In the genomic region with DNA sequence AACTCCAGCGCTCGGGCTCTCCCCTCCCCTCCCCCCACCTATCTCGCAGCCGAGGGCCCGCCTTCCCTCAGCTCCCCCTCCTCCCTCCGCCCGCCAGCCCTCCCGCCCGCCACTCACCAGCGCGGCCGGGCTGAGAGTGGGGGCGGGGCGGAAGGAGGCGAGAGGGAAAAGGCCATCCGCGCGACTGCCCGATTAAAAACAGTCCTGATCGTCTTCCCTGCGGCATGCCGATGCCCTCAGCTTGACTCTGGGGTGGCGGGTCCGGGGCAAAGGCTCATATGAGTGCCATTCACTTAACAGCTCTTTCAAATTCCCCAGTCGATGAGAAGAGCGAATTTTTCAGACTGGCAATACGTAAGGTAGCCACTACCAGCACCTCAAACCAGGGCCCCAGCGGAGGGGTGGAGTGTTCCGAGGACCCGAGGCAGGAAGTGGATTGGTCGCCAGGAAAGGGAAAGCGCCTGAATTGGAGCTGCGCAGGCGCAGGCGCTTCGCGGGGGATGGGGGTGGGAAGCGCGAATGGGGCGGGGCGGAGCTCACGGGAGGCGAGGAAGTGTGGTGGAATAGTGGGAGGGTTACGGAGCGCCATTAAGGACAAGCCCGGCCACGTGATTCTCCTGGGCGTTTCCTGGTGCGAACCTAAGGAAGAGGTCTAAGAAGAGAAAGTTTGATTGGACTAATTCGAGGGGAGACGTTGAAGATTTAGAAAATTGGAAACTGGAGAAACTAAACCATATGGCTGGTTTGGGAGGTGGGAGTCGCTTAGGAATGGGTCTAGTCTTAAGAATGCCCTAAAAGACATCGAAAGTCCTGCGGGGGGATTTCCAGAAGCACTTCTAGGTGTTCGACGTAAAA, we compare ENCODE assay signal across 1 cellular context.
TF ChIP-seq lines count a peak whose summit lies in the region.

A gene with protein sequence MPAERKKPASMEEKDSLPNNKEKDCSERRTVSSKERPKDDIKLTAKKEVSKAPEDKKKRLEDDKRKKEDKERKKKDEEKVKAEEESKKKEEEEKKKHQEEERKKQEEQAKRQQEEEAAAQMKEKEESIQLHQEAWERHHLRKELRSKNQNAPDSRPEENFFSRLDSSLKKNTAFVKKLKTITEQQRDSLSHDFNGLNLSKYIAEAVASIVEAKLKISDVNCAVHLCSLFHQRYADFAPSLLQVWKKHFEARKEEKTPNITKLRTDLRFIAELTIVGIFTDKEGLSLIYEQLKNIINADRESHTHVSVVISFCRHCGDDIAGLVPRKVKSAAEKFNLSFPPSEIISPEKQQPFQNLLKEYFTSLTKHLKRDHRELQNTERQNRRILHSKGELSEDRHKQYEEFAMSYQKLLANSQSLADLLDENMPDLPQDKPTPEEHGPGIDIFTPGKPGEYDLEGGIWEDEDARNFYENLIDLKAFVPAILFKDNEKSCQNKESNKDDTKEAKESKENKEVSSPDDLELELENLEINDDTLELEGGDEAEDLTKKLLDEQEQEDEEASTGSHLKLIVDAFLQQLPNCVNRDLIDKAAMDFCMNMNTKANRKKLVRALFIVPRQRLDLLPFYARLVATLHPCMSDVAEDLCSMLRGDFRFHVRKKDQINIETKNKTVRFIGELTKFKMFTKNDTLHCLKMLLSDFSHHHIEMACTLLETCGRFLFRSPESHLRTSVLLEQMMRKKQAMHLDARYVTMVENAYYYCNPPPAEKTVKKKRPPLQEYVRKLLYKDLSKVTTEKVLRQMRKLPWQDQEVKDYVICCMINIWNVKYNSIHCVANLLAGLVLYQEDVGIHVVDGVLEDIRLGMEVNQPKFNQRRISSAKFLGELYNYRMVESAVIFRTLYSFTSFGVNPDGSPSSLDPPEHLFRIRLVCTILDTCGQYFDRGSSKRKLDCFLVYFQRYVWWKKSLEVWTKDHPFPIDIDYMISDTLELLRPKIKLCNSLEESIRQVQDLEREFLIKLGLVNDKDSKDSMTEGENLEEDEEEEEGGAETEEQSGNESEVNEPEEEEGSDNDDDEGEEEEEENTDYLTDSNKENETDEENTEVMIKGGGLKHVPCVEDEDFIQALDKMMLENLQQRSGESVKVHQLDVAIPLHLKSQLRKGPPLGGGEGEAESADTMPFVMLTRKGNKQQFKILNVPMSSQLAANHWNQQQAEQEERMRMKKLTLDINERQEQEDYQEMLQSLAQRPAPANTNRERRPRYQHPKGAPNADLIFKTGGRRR (minus strand): TSS at position 13 of the 855 bp plus-strand sequence. CDS start 7,386 bp downstream, outside the sequence.

TF ChIP-seq in HEK293, 187 proteins besides CTCF, POLR2A, EP300 and RAD21 (continued from another document and continues in another):
- TF ChIP-seq, protein P1, sequence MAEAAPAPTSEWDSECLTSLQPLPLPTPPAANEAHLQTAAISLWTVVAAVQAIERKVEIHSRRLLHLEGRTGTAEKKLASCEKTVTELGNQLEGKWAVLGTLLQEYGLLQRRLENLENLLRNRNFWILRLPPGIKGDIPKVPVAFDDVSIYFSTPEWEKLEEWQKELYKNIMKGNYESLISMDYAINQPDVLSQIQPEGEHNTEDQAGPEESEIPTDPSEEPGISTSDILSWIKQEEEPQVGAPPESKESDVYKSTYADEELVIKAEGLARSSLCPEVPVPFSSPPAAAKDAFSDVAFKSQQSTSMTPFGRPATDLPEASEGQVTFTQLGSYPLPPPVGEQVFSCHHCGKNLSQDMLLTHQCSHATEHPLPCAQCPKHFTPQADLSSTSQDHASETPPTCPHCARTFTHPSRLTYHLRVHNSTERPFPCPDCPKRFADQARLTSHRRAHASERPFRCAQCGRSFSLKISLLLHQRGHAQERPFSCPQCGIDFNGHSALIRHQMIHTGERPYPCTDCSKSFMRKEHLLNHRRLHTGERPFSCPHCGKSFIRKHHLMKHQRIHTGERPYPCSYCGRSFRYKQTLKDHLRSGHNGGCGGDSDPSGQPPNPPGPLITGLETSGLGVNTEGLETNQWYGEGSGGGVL (tag by site-specific recombination; IDR thresholded peaks at IDR 0.05) = peak; percentile 25; the same call in 1 of the 2 replicates
- TF ChIP-seq ZNF366 (tag by site-specific recombination; conservative IDR thresholded peaks at IDR 0.05) (peak; percentile 82), ZNF529 (tag by site-specific recombination; IDR thresholded peaks at IDR 0.05; ENCODE audit: insufficient replicate concordance) (no peak), ZNF843 (tag by site-specific recombination; IDR thresholded peaks at IDR 0.05) (0 out of 2 replicates have a peak, but pooled peaks have one; percentile 53), SALL2 (tag by site-specific recombination; IDR thresholded peaks at IDR 0.05; ENCODE audit: borderline replicate concordance) (no peak), ZNF354C (tag by site-specific recombination; IDR thresholded peaks at IDR 0.05; ENCODE audit: borderline replicate concordance, low read depth) (no peak), OSR2 (tag by site-specific recombination; IDR thresholded peaks at IDR 0.05) (no peak), KLF10 (tag by site-specific recombination; IDR thresholded peaks at IDR 0.05) (peak; percentile 61; the same call in 1 of the 2 replicates), ZNF501 (tag by site-specific recombination; IDR thresholded peaks at IDR 0.05) (peak; percentile 78; the same call in 1 of the 2 replicates), ZNF274 (IDR thresholded peaks at IDR 0.05; ENCODE audit: low read length) (no peak), ZNF274 (tag by site-specific recombination; IDR thresholded peaks at IDR 0.05; ENCODE audit: borderline replicate concordance) (no peak), ZBTB7A (tag by site-specific recombination; IDR thresholded peaks at IDR 0.05; ENCODE audit: low read depth) (no peak), ZNF596 (tag by site-specific recombination; IDR thresholded peaks at IDR 0.05) (no peak), ZNF548 (tag by site-specific recombination; IDR thresholded peaks at IDR 0.05) (no peak), ZNF776 (tag by site-specific recombination; IDR thresholded peaks at IDR 0.05; ENCODE audit: borderline replicate concordance) (no peak), ZNF792 (tag by site-specific recombination; IDR thresholded peaks at IDR 0.05) (no peak), ZNF830 (tag by site-specific recombination; IDR thresholded peaks at IDR 0.05; ENCODE audit: low read depth) (no peak), ZNF654 (tag by site-specific recombination; IDR thresholded peaks at IDR 0.05; ENCODE audit: low read depth) (no peak), TRIM28 (IDR thresholded peaks at IDR 0.05; ENCODE audit: borderline replicate concordance, low read length) (no peak), GLI2 (tag by site-specific recombination; IDR thresholded peaks at IDR 0.05; ENCODE audit: borderline replicate concordance, low read depth) (no peak), ZNF544 (tag by site-specific recombination; IDR thresholded peaks at IDR 0.05) (no peak), ZSCAN16 (tag by site-specific recombination; IDR thresholded peaks at IDR 0.05) (no peak), ZNF157 (tag by site-specific recombination; IDR thresholded peaks at IDR 0.05) (no peak), ZNF175 (tag by site-specific recombination; IDR thresholded peaks at IDR 0.05) (no peak), KLF7 (tag by site-specific recombination; IDR thresholded peaks at IDR 0.05; ENCODE audit: borderline replicate concordance) (peak; percentile 32; the same call in 1 of the 2 replicates), ZNF2 (tag by site-specific recombination; IDR thresholded peaks at IDR 0.05) (no peak), SP3 (tag by site-specific recombination; IDR thresholded peaks at IDR 0.05) (peak; percentile 99), ZNF341 (tag by site-specific recombination; IDR thresholded peaks at IDR 0.05; ENCODE audit: low read depth) (peak; percentile 92), ZNF426 (tag by site-specific recombination; IDR thresholded peaks at IDR 0.05) (no peak), BCL11A (tag by site-specific recombination; IDR thresholded peaks at IDR 0.05; ENCODE audit: low read depth) (no peak), ZNF324 (tag by site-specific recombination; IDR thresholded peaks at IDR 0.05) (peak; percentile 65; the same call in 1 of the 2 replicates)
- TF ChIP-seq, protein P2, sequence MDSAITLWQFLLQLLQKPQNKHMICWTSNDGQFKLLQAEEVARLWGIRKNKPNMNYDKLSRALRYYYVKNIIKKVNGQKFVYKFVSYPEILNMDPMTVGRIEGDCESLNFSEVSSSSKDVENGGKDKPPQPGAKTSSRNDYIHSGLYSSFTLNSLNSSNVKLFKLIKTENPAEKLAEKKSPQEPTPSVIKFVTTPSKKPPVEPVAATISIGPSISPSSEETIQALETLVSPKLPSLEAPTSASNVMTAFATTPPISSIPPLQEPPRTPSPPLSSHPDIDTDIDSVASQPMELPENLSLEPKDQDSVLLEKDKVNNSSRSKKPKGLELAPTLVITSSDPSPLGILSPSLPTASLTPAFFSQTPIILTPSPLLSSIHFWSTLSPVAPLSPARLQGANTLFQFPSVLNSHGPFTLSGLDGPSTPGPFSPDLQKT (IDR thresholded peaks at IDR 0.05; ENCODE audit: borderline replicate concordance, low read depth, low read length) = no peak
- TF ChIP-seq, protein P3, sequence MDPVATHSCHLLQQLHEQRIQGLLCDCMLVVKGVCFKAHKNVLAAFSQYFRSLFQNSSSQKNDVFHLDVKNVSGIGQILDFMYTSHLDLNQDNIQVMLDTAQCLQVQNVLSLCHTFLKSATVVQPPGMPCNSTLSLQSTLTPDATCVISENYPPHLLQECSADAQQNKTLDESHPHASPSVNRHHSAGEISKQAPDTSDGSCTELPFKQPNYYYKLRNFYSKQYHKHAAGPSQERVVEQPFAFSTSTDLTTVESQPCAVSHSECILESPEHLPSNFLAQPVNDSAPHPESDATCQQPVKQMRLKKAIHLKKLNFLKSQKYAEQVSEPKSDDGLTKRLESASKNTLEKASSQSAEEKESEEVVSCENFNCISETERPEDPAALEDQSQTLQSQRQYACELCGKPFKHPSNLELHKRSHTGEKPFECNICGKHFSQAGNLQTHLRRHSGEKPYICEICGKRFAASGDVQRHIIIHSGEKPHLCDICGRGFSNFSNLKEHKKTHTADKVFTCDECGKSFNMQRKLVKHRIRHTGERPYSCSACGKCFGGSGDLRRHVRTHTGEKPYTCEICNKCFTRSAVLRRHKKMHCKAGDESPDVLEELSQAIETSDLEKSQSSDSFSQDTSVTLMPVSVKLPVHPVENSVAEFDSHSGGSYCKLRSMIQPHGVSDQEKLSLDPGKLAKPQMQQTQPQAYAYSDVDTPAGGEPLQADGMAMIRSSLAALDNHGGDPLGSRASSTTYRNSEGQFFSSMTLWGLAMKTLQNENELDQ (tag by site-specific recombination; IDR thresholded peaks at IDR 0.05; ENCODE audit: low read depth) = no peak
- TF ChIP-seq, protein P4, sequence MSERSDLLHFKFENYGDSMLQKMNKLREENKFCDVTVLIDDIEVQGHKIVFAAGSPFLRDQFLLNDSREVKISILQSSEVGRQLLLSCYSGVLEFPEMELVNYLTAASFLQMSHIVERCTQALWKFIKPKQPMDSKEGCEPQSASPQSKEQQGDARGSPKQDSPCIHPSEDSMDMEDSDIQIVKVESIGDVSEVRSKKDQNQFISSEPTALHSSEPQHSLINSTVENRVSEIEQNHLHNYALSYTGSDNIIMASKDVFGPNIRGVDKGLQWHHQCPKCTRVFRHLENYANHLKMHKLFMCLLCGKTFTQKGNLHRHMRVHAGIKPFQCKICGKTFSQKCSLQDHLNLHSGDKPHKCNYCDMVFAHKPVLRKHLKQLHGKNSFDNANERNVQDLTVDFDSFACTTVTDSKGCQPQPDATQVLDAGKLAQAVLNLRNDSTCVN (tag by site-specific recombination; optimal IDR thresholded peaks at IDR 0.05) = peak; percentile 24
- TF ChIP-seq, protein P5, sequence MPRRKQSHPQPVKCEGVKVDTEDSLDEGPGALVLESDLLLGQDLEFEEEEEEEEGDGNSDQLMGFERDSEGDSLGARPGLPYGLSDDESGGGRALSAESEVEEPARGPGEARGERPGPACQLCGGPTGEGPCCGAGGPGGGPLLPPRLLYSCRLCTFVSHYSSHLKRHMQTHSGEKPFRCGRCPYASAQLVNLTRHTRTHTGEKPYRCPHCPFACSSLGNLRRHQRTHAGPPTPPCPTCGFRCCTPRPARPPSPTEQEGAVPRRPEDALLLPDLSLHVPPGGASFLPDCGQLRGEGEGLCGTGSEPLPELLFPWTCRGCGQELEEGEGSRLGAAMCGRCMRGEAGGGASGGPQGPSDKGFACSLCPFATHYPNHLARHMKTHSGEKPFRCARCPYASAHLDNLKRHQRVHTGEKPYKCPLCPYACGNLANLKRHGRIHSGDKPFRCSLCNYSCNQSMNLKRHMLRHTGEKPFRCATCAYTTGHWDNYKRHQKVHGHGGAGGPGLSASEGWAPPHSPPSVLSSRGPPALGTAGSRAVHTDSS (tag by site-specific recombination; IDR thresholded peaks at IDR 0.05) = no peak
- TF ChIP-seq, protein P6, sequence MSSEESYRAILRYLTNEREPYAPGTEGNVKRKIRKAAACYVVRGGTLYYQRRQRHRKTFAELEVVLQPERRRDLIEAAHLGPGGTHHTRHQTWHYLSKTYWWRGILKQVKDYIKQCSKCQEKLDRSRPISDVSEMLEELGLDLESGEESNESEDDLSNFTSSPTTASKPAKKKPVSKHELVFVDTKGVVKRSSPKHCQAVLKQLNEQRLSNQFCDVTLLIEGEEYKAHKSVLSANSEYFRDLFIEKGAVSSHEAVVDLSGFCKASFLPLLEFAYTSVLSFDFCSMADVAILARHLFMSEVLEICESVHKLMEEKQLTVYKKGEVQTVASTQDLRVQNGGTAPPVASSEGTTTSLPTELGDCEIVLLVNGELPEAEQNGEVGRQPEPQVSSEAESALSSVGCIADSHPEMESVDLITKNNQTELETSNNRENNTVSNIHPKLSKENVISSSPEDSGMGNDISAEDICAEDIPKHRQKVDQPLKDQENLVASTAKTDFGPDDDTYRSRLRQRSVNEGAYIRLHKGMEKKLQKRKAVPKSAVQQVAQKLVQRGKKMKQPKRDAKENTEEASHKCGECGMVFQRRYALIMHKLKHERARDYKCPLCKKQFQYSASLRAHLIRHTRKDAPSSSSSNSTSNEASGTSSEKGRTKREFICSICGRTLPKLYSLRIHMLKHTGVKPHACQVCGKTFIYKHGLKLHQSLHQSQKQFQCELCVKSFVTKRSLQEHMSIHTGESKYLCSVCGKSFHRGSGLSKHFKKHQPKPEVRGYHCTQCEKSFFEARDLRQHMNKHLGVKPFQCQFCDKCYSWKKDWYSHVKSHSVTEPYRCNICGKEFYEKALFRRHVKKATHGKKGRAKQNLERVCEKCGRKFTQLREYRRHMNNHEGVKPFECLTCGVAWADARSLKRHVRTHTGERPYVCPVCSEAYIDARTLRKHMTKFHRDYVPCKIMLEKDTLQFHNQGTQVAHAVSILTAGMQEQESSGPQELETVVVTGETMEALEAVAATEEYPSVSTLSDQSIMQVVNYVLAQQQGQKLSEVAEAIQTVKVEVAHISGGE (tag by site-specific recombination; conservative IDR thresholded peaks at IDR 0.05; ENCODE audit: low read depth) = no peak; the same call in 1 of the 2 replicates
- TF ChIP-seq, protein P7, sequence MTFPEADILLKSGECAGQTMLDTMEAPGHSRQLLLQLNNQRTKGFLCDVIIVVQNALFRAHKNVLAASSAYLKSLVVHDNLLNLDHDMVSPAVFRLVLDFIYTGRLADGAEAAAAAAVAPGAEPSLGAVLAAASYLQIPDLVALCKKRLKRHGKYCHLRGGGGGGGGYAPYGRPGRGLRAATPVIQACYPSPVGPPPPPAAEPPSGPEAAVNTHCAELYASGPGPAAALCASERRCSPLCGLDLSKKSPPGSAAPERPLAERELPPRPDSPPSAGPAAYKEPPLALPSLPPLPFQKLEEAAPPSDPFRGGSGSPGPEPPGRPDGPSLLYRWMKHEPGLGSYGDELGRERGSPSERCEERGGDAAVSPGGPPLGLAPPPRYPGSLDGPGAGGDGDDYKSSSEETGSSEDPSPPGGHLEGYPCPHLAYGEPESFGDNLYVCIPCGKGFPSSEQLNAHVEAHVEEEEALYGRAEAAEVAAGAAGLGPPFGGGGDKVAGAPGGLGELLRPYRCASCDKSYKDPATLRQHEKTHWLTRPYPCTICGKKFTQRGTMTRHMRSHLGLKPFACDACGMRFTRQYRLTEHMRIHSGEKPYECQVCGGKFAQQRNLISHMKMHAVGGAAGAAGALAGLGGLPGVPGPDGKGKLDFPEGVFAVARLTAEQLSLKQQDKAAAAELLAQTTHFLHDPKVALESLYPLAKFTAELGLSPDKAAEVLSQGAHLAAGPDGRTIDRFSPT (tag by site-specific recombination; IDR thresholded peaks at IDR 0.05) = no peak
